Comparison of ENCODE assay signal across 13 cellular contexts in the genomic region with DNA sequence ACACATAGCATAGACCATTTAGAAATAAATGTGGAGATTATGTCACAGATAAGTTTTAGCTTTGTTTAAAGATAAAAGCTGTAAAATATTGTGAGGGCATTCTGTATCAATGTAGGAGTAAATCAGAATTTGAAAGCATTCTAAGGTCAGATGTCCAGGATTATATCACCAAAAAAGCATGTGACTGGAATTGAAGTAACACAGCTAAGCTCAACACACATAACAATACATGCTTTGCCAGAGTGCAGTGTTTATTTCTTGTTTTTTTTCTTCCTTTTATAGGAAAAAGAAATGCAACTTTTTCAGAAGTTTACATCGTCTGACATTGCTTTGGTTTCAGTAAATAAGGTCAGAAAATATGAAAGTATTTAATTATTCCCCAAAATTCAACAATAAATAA.
"Had no signal": no experiment of that assay in that cellular context is flagged by ENCODE, and none has a peak within 500 bp of the region (broad histone marks: within the 10 kb centered on the region; RNA-seq: fewer than 3 reads in every experiment).

No MANE protein-coding gene starts in this region.

- H3K4me1 ChIP-seq: adrenal gland, left lung, upper lobe of left lung had no signal

- H3K4me3 ChIP-seq: adrenal gland, left lung, upper lobe of left lung had no signal

- H3K27me3 ChIP-seq: adrenal gland, left lung, upper lobe of left lung had no signal

- H3K9me3 ChIP-seq: adrenal gland, left lung, upper lobe of left lung had no signal

- ATAC-seq: activated T-cell treated with anti-CD3 and anti-CD28 coated beads, Interleukin-2, amount 50 U/mL, for 72 hours; left lung had no signal

- H3K36me3 ChIP-seq: adrenal gland, left lung, upper lobe of left lung, WERI-Rb-1 had no signal

- DNase-seq: activated CD4-positive, alpha-beta T cell treated with anti-CD3 and anti-CD28 coated beads, Interleukin-2, amount 50 U/mL, for 4 hours; activated effector memory CD4-positive, alpha-beta T cell treated with anti-CD3 and anti-CD28 coated beads, Interleukin-2, amount 50 U/mL, for 16 hours; activated T-cell treated with anti-CD3 and anti-CD28 coated beads, Interleukin-2, amount 50 U/mL, for 72 hours; adrenal gland; dermis blood vessel endothelial cell; effector memory CD4-positive, alpha-beta T cell; head of caudate nucleus; left lung; occipital lobe; stimulated activated CD4-positive, alpha-beta T cell treated with anti-CD3 and anti-CD28 coated beads, Interleukin-2, amount 100 ng/mL, for 24 hours; upper lobe of left lung; WERI-Rb-1 had no signal

- FAIRE-seq: frontal cortex had no signal

- H3K27ac ChIP-seq: adrenal gland, left lung, upper lobe of left lung, WERI-Rb-1 had no signal
